ENCODE assay signal across 1 cellular context in genomic region chr20:1494436-1494835, GRCh38.
TF ChIP-seq lines count a peak whose summit lies in the region.

No MANE protein-coding gene starts in this region.

TF ChIP-seq in GM12878, 131 proteins besides CTCF, POLR2A, EP300 and RAD21 (continued from another document):
- peak; percentile 67; the same call in 1 of the 3 replicates for TF ChIP-seq POU2F2 (IDR thresholded peaks at IDR 0.05; ENCODE audit: borderline replicate concordance, low read depth, low read length)
